1 cellular context compared by ENCODE assay signal in genomic region chr19:30076751-30077670, GRCh38.
TF ChIP-seq lines count a peak whose summit lies in the region.

No MANE protein-coding gene starts in this region.

TF ChIP-seq in HCT116, 20 proteins besides CTCF, POLR2A, EP300 and RAD21 (continued from another document):
- TF ChIP-seq, protein P1, sequence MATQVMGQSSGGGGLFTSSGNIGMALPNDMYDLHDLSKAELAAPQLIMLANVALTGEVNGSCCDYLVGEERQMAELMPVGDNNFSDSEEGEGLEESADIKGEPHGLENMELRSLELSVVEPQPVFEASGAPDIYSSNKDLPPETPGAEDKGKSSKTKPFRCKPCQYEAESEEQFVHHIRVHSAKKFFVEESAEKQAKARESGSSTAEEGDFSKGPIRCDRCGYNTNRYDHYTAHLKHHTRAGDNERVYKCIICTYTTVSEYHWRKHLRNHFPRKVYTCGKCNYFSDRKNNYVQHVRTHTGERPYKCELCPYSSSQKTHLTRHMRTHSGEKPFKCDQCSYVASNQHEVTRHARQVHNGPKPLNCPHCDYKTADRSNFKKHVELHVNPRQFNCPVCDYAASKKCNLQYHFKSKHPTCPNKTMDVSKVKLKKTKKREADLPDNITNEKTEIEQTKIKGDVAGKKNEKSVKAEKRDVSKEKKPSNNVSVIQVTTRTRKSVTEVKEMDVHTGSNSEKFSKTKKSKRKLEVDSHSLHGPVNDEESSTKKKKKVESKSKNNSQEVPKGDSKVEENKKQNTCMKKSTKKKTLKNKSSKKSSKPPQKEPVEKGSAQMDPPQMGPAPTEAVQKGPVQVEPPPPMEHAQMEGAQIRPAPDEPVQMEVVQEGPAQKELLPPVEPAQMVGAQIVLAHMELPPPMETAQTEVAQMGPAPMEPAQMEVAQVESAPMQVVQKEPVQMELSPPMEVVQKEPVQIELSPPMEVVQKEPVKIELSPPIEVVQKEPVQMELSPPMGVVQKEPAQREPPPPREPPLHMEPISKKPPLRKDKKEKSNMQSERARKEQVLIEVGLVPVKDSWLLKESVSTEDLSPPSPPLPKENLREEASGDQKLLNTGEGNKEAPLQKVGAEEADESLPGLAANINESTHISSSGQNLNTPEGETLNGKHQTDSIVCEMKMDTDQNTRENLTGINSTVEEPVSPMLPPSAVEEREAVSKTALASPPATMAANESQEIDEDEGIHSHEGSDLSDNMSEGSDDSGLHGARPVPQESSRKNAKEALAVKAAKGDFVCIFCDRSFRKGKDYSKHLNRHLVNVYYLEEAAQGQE (IDR thresholded peaks at IDR 0.05; ENCODE audit: low read depth) = no peak
- TF ChIP-seq ELF1 (IDR thresholded peaks at IDR 0.05; ENCODE audit: borderline replicate concordance, low read depth) (no peak), ZNF274 (IDR thresholded peaks at IDR 0.05; ENCODE audit: low read depth, low read length) (no peak), SRF (IDR thresholded peaks at IDR 0.05; ENCODE audit: low read depth) (no peak), YY1 (IDR thresholded peaks at IDR 0.05; ENCODE audit: extremely low read depth, insufficient replicate concordance, low read depth, low read length) (no peak)
